Comparison of ENCODE assay signal across 8 cellular contexts in the genomic region with DNA sequence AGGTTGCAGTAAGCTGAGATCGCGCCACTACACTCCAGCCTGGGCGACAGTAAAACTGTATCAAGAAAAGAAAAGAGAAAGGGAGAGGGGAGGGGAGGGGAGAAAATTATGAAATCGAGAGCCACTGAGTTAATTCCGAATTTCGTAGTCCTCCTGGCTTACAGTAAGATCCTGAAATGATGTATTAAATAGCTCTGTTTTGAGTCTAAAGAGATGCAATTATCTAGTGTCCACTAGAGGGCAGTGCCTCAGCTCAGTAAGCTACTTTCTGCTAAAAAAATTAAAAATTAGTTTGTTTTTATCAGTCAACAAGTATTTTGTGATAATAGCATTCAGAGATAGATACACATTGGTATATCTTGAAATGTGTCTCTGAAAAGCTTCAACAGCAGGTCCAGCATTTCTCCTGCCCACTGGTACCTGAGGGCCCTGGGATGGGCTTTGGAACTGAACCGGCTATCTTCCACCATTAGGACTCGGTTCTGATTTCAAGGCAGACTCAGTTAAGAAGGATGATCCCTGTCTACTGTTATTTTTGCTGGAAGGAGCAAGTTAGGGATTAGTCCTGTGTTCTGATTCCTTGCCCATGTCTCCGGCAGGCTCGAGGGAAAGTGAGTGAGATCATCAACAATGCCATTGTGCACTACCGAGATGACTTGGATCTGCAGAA. TPM values are rescaled to one million over a fixed set of nuclear protein-coding genes. Genes with fewer than 3 reads are reported as not detected.
A peak's percentile ranks its signal among the peaks of the same experiment; 100 is the strongest.
DNase-seq lines count a peak whose midpoint lies in the region; ATAC-seq, FAIRE-seq and TF ChIP-seq lines count a peak whose summit lies in the region.

No MANE protein-coding gene starts in this region.

- H3K27ac Mint-ChIP-seq in T-helper 2 cell treated with Interferon-gamma antibody and Interleukin-4, amounts not matched to agents 5 μg/mL and 100 μg/mL, for 36 hours, result no peak overlapping the region

- H3K36me3 ChIP-seq in vagina, result no peaks in the 10 kb centered on the region

- H3K27ac ChIP-seq in vagina, result no peak overlapping the region

- TF ChIP-seq CTCF in astrocyte of the cerebellum (IDR thresholded peaks at IDR 0.05; ENCODE audit: low read depth, low read length, missing control alignments) (peak; percentile 71), vagina (IDR thresholded peaks at IDR 0.05) (peak; percentile 30 to 77 (median 45))

- no peaks in the 10 kb centered on the region for H3K9me3 Mint-ChIP-seq in T-helper 2 cell treated with Interferon-gamma antibody and Interleukin-4, amounts not matched to agents 5 μg/mL and 100 μg/mL, for 36 hours

- TF ChIP-seq POLR2A in vagina (IDR thresholded peaks at IDR 0.05), result no peak

- H3K4me3 Mint-ChIP-seq in T-helper 2 cell treated with Interferon-gamma antibody and Interleukin-4, amounts not matched to agents 5 μg/mL and 100 μg/mL, for 36 hours, result no peak overlapping the region

- H3K9me3 ChIP-seq in vagina, result no peaks in the 10 kb centered on the region

- peaks cover 12% of the 10 kb centered on the region for H3K4me1 ChIP-seq in vagina

- DNase-seq in ELR (ENCODE audit: low read depth), result peak; percentile 63
- DNase-seq in NCI-H2029 (lab: John Stamatoyannopoulos, UW), result peak; percentile 9
- peak; percentile 61 for DNase-seq in astrocyte of the cerebellum (ENCODE audit: low read depth)
- no peak for DNase-seq in left lobe of liver (ENCODE audit: low spot score)
- DNase-seq in vagina (ENCODE audit: extremely low spot score in 2 of 2), result no peak
- DNase-seq in T-helper 2 cell treated with Interferon-gamma antibody and Interleukin-4, amounts not matched to agents 5 μg/mL and 100 μg/mL, for 36 hours (ENCODE audit: low spot score), result no peak
- DNase-seq in NCI-H226, result no peak

- FAIRE-seq in A204.1 (lab: Jason Lieb, UNC), result peak; percentile 92

- peak; percentile 75 for ATAC-seq in left lobe of liver

- intact Hi-C loops in vagina (cut with DNase I), result loop anchor here (5.0 kb wide), 1 partner anchor 48 kb away; no protein-coding TSS in a partner anchor

- in situ Hi-C loops in astrocyte of the cerebellum (cut with HindIII; ENCODE audit: low sequenced_read_pairs), result no loop called here

- H3K36me3 Mint-ChIP-seq in T-helper 2 cell treated with Interferon-gamma antibody and Interleukin-4, amounts not matched to agents 5 μg/mL and 100 μg/mL, for 36 hours (ENCODE audit: low read depth), result no peaks in the 10 kb centered on the region

- no peaks in the 10 kb centered on the region for H3K27me3 ChIP-seq in vagina

- peaks cover 5% of the 10 kb centered on the region for H3K4me1 Mint-ChIP-seq in T-helper 2 cell treated with Interferon-gamma antibody and Interleukin-4, amounts not matched to agents 5 μg/mL and 100 μg/mL, for 36 hours (ENCODE audit: low read depth)

- H3K4me3 ChIP-seq in astrocyte of the cerebellum (ENCODE audit: low read depth, low read length), result no peak overlapping the region
- no peak overlapping the region for H3K4me3 ChIP-seq in vagina

- peaks cover 8% of the 10 kb centered on the region for H3K27me3 Mint-ChIP-seq in T-helper 2 cell treated with Interferon-gamma antibody and Interleukin-4, amounts not matched to agents 5 μg/mL and 100 μg/mL, for 36 hours (ENCODE audit: low read depth)

RNA-seq across cellular contexts. Expression of gene TSPAN33, which starts 19.5 kb away (rescaled TPM):
- 33.7 TPM for total RNA-seq in left lobe of liver
- total RNA-seq in vagina, result 2.7 TPM

RNA-seq across cellular contexts. Expression of gene SMO, which starts 24.4 kb away (rescaled TPM):
- total RNA-seq in left lobe of liver (22.1 TPM), vagina (22.1 TPM)

Comparison
In these comparisons a context has a peak if more than half of its experiments do, and no peak if none do; other contexts are left out.
1. DNase-seq: peak in ELR (single experiment), NCI-H2029 (single experiment) and astrocyte of the cerebellum (single experiment); none in left lobe of liver (single experiment), vagina (0 of 2), T-helper 2 cell treated with Interferon-gamma antibody and Interleukin-4, amounts not matched to agents 5 μg/mL and 100 μg/mL, for 36 hours (single experiment) and NCI-H226 (single experiment).